Comparison of ENCODE assay signal across 1 cellular context in the genomic region with DNA sequence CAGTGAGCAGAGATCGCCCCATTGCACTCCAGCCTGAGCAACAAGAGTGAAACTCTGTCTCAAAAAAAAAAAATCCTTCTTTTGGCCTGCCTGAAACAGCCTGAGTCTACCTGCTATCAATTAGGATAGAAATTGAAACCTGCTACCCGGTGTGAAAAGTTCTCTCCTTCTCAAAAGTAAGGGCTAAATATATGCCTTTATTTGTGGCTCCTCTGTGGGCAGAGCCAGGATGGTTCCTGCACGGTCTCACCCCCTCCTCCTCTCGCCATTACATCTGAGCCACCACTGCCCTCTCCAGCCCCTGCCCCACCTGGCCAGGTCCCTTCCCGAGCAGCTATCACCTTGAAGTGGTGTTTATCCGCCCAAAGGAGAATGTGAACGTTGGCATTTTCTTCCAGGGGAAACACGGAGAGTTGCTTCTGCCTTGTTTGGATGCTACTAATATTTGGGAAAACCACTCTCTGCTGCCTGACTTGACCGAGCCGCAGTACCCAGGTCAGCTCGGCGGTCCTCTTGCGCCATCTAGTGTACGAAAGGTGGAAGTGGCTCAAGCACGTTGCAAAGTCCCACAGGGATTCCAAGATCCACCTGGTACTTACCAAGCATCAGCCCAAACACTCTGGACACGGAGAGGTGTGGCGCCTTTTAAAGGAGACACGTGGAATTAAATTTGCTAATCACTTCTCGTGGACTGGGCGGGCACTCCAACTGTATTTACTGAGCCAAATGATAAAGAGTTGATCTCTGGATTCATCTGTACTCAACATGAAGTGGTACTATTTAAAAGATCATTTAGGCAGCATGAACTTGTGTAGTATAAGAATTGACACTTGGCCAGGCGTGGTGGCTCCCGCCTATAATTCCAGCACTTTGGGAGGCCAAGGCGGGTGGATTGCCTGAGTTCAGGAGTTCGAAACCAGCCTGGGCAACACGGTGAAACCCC.
TF ChIP-seq lines count a peak whose summit lies in the region.

No MANE protein-coding gene starts in this region.

TF ChIP-seq in GM23338, 12 proteins besides CTCF, POLR2A, EP300 and RAD21 (continued from another document):
- TF ChIP-seq, protein P1, sequence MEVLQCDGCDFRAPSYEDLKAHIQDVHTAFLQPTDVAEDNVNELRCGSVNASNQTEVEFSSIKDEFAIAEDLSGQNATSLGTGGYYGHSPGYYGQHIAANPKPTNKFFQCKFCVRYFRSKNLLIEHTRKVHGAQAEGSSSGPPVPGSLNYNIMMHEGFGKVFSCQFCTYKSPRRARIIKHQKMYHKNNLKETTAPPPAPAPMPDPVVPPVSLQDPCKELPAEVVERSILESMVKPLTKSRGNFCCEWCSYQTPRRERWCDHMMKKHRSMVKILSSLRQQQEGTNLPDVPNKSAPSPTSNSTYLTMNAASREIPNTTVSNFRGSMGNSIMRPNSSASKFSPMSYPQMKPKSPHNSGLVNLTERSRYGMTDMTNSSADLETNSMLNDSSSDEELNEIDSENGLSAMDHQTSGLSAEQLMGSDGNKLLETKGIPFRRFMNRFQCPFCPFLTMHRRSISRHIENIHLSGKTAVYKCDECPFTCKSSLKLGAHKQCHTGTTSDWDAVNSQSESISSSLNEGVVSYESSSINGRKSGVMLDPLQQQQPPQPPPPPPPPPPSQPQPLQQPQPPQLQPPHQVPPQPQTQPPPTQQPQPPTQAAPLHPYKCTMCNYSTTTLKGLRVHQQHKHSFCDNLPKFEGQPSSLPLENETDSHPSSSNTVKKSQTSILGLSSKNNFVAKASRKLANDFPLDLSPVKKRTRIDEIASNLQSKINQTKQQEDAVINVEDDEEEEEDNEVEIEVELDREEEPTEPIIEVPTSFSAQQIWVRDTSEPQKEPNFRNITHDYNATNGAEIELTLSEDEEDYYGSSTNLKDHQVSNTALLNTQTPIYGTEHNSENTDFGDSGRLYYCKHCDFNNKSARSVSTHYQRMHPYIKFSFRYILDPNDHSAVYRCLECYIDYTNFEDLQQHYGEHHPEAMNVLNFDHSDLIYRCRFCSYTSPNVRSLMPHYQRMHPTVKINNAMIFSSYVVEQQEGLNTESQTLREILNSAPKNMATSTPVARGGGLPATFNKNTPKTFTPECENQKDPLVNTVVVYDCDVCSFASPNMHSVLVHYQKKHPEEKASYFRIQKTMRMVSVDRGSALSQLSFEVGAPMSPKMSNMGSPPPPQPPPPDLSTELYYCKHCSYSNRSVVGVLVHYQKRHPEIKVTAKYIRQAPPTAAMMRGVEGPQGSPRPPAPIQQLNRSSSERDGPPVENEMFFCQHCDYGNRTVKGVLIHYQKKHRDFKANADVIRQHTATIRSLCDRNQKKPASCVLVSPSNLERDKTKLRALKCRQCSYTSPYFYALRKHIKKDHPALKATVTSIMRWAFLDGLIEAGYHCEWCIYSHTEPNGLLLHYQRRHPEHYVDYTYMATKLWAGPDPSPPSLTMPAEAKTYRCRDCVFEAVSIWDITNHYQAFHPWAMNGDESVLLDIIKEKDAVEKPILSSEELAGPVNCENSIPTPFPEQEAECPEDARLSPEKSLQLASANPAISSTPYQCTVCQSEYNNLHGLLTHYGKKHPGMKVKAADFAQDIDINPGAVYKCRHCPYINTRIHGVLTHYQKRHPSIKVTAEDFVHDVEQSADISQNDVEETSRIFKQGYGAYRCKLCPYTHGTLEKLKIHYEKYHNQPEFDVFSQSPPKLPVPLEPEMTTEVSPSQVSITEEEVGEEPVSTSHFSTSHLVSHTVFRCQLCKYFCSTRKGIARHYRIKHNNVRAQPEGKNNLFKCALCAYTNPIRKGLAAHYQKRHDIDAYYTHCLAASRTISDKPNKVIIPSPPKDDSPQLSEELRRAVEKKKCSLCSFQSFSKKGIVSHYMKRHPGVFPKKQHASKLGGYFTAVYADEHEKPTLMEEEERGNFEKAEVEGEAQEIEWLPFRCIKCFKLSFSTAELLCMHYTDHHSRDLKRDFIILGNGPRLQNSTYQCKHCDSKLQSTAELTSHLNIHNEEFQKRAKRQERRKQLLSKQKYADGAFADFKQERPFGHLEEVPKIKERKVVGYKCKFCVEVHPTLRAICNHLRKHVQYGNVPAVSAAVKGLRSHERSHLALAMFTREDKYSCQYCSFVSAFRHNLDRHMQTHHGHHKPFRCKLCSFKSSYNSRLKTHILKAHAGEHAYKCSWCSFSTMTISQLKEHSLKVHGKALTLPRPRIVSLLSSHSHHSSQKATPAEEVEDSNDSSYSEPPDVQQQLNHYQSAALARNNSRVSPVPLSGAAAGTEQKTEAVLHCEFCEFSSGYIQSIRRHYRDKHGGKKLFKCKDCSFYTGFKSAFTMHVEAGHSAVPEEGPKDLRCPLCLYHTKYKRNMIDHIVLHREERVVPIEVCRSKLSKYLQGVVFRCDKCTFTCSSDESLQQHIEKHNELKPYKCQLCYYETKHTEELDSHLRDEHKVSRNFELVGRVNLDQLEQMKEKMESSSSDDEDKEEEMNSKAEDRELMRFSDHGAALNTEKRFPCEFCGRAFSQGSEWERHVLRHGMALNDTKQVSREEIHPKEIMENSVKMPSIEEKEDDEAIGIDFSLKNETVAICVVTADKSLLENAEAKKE (CRISPR knock-in tag; IDR thresholded peaks at IDR 0.05), result no peak
- TF ChIP-seq POLR2AphosphoS5 (IDR thresholded peaks at IDR 0.05; ENCODE audit: low read depth) (no peak), ZNF114 (CRISPR knock-in tag; IDR thresholded peaks at IDR 0.05) (no peak), NANOG (IDR thresholded peaks at IDR 0.05; ENCODE audit: borderline replicate concordance) (no peak), ZNF331 (CRISPR knock-in tag; IDR thresholded peaks at IDR 0.05; ENCODE audit: low read depth) (no peak)
- TF ChIP-seq, protein P2, sequence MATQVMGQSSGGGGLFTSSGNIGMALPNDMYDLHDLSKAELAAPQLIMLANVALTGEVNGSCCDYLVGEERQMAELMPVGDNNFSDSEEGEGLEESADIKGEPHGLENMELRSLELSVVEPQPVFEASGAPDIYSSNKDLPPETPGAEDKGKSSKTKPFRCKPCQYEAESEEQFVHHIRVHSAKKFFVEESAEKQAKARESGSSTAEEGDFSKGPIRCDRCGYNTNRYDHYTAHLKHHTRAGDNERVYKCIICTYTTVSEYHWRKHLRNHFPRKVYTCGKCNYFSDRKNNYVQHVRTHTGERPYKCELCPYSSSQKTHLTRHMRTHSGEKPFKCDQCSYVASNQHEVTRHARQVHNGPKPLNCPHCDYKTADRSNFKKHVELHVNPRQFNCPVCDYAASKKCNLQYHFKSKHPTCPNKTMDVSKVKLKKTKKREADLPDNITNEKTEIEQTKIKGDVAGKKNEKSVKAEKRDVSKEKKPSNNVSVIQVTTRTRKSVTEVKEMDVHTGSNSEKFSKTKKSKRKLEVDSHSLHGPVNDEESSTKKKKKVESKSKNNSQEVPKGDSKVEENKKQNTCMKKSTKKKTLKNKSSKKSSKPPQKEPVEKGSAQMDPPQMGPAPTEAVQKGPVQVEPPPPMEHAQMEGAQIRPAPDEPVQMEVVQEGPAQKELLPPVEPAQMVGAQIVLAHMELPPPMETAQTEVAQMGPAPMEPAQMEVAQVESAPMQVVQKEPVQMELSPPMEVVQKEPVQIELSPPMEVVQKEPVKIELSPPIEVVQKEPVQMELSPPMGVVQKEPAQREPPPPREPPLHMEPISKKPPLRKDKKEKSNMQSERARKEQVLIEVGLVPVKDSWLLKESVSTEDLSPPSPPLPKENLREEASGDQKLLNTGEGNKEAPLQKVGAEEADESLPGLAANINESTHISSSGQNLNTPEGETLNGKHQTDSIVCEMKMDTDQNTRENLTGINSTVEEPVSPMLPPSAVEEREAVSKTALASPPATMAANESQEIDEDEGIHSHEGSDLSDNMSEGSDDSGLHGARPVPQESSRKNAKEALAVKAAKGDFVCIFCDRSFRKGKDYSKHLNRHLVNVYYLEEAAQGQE (IDR thresholded peaks at IDR 0.05; ENCODE audit: unreplicated experiment), result no peak
